Comparison of ENCODE assay signal across 17 cellular contexts in the genomic region with DNA sequence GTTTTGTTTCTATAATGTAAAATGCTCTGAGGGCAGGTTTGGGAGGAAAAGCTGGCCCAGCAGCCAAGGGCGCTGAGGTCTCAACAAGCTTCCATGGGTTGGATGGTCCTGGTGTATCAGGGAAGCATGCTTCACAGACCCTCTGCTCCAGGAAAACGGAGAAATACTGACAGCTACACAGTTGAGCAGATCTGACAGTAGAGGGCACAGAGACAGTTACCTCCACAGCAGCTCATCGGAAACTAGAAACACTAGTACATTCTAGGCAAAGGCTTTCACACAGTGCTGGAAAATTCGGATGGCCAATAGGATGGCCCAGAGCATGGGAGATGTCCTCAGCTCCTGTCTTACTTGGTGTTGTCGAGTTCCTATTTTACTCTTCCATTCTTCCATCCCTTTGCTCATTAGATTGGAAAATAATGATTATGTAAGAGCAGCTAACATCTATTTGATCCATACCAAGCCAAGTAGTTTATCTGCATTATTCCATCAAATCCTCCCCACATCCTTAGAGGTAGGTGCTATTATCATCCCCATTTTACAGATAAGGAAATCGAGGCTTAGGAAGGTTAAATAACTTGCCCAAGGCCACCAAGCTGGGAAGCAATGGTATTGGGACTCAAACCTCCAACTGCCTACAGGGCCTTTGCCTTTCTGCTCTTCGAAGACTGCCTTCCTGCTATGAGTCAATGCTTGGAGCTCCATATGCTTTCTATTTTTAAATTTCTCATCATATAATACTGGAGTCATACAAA. TPM values are rescaled to one million over a fixed set of nuclear protein-coding genes. Genes with fewer than 3 reads are reported as not detected.
A peak's percentile ranks its signal among the peaks of the same experiment; 100 is the strongest.
DNase-seq lines count a peak whose midpoint lies in the region; ATAC-seq, FAIRE-seq and TF ChIP-seq lines count a peak whose summit lies in the region.
"Had no signal": no experiment of that assay in that cellular context is flagged by ENCODE, and none has a peak within 500 bp of the region (broad histone marks: within the 10 kb centered on the region; RNA-seq: fewer than 3 reads in every experiment).

No MANE protein-coding gene starts in this region.

- no peak for DNase-seq in A549 (ENCODE audit: low read depth in 1 of 2, low spot score in 1 of 2)
- no peak for DNase-seq in K562 (ENCODE audit: extremely low read depth in 1 of 4, low spot score in 3 of 4)
- DNase-seq in kidney = no peak
- no peak for DNase-seq in T-helper 9 cell
- DNase-seq in activated CD4-positive, alpha-beta T cell treated with anti-CD3 and anti-CD28 coated beads, Interleukin-2, amount 50 U/mL, for 1 hour = no peak
- DNase-seq in stimulated activated CD4-positive, alpha-beta T cell treated with anti-CD3 and anti-CD28 coated beads, Interleukin-4, amount 100 ng/mL, for 1 hour = no peak
- DNase-seq in GM03348 (ENCODE audit: low spot score) = no peak
- DNase-seq: CD4-positive, alpha-beta T cell; DMS79; KBM-7; MM.1S; NCI-H1930; NCI-H524 treated with DMSO at 0.1 percent for 48 hours had no signal

- no peaks in the 10 kb centered on the region for H3K9me1 ChIP-seq in K562 (ENCODE audit: control insufficient read depth, insufficient read depth, low read length)

- no peak overlapping the region for H2AFZ ChIP-seq in K562 (ENCODE audit: low read depth, low read length)
- H2AFZ ChIP-seq: GM23338 had no signal

- H3K9me3 ChIP-seq in A549 = no peaks in the 10 kb centered on the region
- H3K9me3 ChIP-seq in KOPT-K1 (ENCODE audit: insufficient read depth, low read length, poor library complexity, severe bottlenecking) = no peaks in the 10 kb centered on the region
- no peaks in the 10 kb centered on the region for H3K9me3 ChIP-seq in K562 (replicated peaks; ENCODE audit: control insufficient read depth, insufficient read depth, low read depth, low read length)
- H3K9me3 ChIP-seq in kidney (ENCODE audit: control insufficient read depth in 1 of 2, low read length in 2 of 2) = no peaks in the 10 kb centered on the region

- no peak overlapping the region for H3K4me2 ChIP-seq in A549
- H3K4me2 ChIP-seq in K562 (ENCODE audit: insufficient read depth, low read length) = no peak overlapping the region
- H3K4me2 ChIP-seq: GM23338 had no signal

- ATAC-seq in A549 (peak; percentile 55 to 71; a peak in 4 of 6 replicates), K562 (no peak)
- ATAC-seq: GM23338 had no signal

- H3K27ac ChIP-seq in A549 (no peak overlapping the region), KOPT-K1 (ENCODE audit: low read depth, low read length, poor library complexity, severe bottlenecking) (peak overlapping the region; percentile 97), K562 (ENCODE audit: extremely low read depth, low read depth, low read length) (no peak overlapping the region; the same call in 2 of the 3 replicates), kidney (ENCODE audit: low read depth in 2 of 2, low read length in 2 of 2) (peak overlapping the region; percentile 52 to 61)
- H3K27ac ChIP-seq: HL-60 had no signal

- CTCF ChIA-PET in A549 (lab: Yijun Ruan, JAX) = interaction anchor here (0.5 to 9.9 kb wide), 17 partner anchors 11 to 629 kb away, joined by 3 to 245 read pairs (median 5); no protein-coding TSS in a partner anchor
- CTCF ChIA-PET in K562 (lab: Yijun Ruan, JAX; ENCODE audit: low intra/inter-chr PET ratio) = interaction anchor here (1.9 kb wide), 1 partner anchor 108 kb away, joined by 5 read pairs; no protein-coding TSS in a partner anchor

- H4K20me1 ChIP-seq in K562 (replicated peaks; ENCODE audit: control insufficient read depth, insufficient read depth, low read length) = no peaks in the 10 kb centered on the region

- intact Hi-C loops in K562 (cut with micrococcal nuclease) = no loop called here
- intact Hi-C loops in kidney (cut with DNase I) = no loop called here

- BruUV-seq in K562 (replicated peaks; lab: Mats Ljungman, UMichigan) = no TSS peak

- TF ChIP-seq EP300 in A549 (IDR thresholded peaks at IDR 0.05) (no peak), K562 (IDR thresholded peaks at IDR 0.05; ENCODE audit: low read length) (no peak)

- H3K4me1 ChIP-seq in A549 = 0 out of 3 replicates have a peak, but pooled peaks cover under 1% of the 10 kb centered on the region
- peaks cover 10 to 20% of the 10 kb centered on the region in 2 experiments; a peak in 4 of 5 replicates for H3K4me1 ChIP-seq in K562 (replicated peaks in 1 of 2; ENCODE audit: control insufficient read depth in 2 of 2, insufficient read depth in 2 of 2, low read length in 2 of 2)
- H3K4me1 ChIP-seq in kidney (ENCODE audit: control insufficient read depth in 1 of 2, insufficient read depth in 1 of 2, low read depth in 1 of 2, low read length in 2 of 2) = peaks cover 24 to 34% of the 10 kb centered on the region in 2 donors

- no peak for TF ChIP-seq POLR2A in A549 (IDR thresholded peaks at IDR 0.05; ENCODE audit: low read length)
- no peak for TF ChIP-seq POLR2A in K562 (conservative IDR thresholded peaks at IDR 0.05)

- FAIRE-seq in A549 (lab: Jason Lieb, UNC) (no peak), K562 (lab: Jason Lieb, UNC) (no peak), kidney (lab: Jason Lieb, UNC) (no peak)

- no peaks in the 10 kb centered on the region for H3K27me3 ChIP-seq in K562 (ENCODE audit: control insufficient read depth in 2 of 2, insufficient read depth in 2 of 2, low read length in 2 of 2)

- 25% methylated on average over 7 of the region's 7 CpGs for WGBS in A549 (ENCODE audit: missing lambda C conversion rate)
- 74% methylated on average over 7 of the region's 7 CpGs for WGBS in K562 (ENCODE audit: insufficient coverage, low coverage, missing lambda C conversion rate)

- peaks cover 70% of the 10 kb centered on the region for H3K79me2 ChIP-seq in K562 (ENCODE audit: control insufficient read depth, insufficient read depth, low read length)

- no peak for TF ChIP-seq RAD21 in A549 (conservative IDR thresholded peaks at IDR 0.05 in 1 of 2, IDR thresholded peaks at IDR 0.05 in 1 of 2)
- peak in 1 of 2 experiments; percentile 22; a peak in 1 of 4 replicates for TF ChIP-seq RAD21 in K562 (CRISPR knock-in tag; conservative IDR thresholded peaks at IDR 0.05 in 1 of 2, IDR thresholded peaks at IDR 0.05 in 1 of 2)

- no peak; the same call in 2 of the 3 replicates for TF ChIP-seq CTCF in A549 (IDR thresholded peaks at IDR 0.05)
- TF ChIP-seq CTCF in K562 (IDR thresholded peaks at IDR 0.05 in 2 of 3, conservative IDR thresholded peaks at IDR 0.05 in 1 of 3; ENCODE audit: insufficient read depth in 2 of 3, low read depth in 1 of 3, low read length in 3 of 3) = no peak
- no peak for TF ChIP-seq CTCF in kidney (IDR thresholded peaks at IDR 0.05; ENCODE audit: borderline replicate concordance, extremely low read depth, insufficient read depth)

- H3K36me3 ChIP-seq in KOPT-K1 (ENCODE audit: insufficient read depth, low read length) (peaks cover 91% of the 10 kb centered on the region), K562 (ENCODE audit: control insufficient read depth, insufficient read depth, low read length) (peaks cover 98% of the 10 kb centered on the region), kidney (ENCODE audit: control insufficient read depth in 1 of 2, insufficient read depth in 2 of 2, low read length in 2 of 2) (no peaks in the 10 kb centered on the region)

- H3K9ac ChIP-seq in K562 (ENCODE audit: insufficient read depth in 1 of 2, low read depth in 2 of 2, low read length in 2 of 2) (peak overlapping the region in 1 of 2 experiments; percentile 70; a peak in 1 of 4 replicates), kidney (ENCODE audit: low read length in 2 of 2) (peak overlapping the region in 1 of 2 donors; percentile 37)

- POLR2A ChIA-PET in A549 (lab: Yijun Ruan, JAX) (no interaction called here), K562 (lab: Yijun Ruan, JAX) (interaction anchor here (0.6 to 2.1 kb wide), 10 partner anchors 12 to 128 kb away, joined by 3 to 10 read pairs (median 4); partner anchors contain the start of gene LMO2)

- in situ Hi-C loops in K562 (cut with MboI) = no loop called here

- no peak overlapping the region for H3K4me3 ChIP-seq in A549
- H3K4me3 ChIP-seq in K562 = no peak overlapping the region
- H3K4me3 ChIP-seq in kidney (ENCODE audit: low read length in 2 of 2) = peak overlapping the region in 1 of 2 donors; percentile 23
- H3K4me3 ChIP-seq: GM23338 had no signal

TF ChIP-seq in A549, 52 proteins besides CTCF, POLR2A, EP300 and RAD21:
- TF ChIP-seq SMC3 (IDR thresholded peaks at IDR 0.05) (peak; percentile 6; the same call in 1 of the 3 replicates), HEYL (CRISPR knock-in tag; IDR thresholded peaks at IDR 0.05) (no peak), RARB (CRISPR knock-in tag; IDR thresholded peaks at IDR 0.05) (no peak)

TF ChIP-seq in K562, 482 proteins besides CTCF, POLR2A, EP300 and RAD21 (continues in another document):
- no peak for TF ChIP-seq NFYB (IDR thresholded peaks at IDR 0.05; ENCODE audit: extremely low read depth, insufficient read length)

RNA-seq across cellular contexts. Expression of gene LMO2, which starts 28.3 kb away (rescaled TPM):
- polyA plus RNA-seq in A549 (2011; rRNA removed) (0.12 TPM in 2 replicates), A549 (2017; fragmentation: RNase III; extraction: RNeasy Plus Mini Kit Qiagen cat#74134 plus additional on column Dnase treatment) (0.15 to 0.21 TPM (median 0.16 TPM) in 3 replicates), K562 (2011; rRNA removed) (79.9 and 126 TPM in 2 replicates), K562 (2014; fragmentation: Illumina TruSeq; extraction: Trizol) (90.9 and 91.5 TPM in 2 replicates), K562 (2014; fragmentation: Nextera tagmentation; extraction: Ambion mirVana) (10 to 100 TPM in 1 of 2 experiments, 1 to 10 TPM in 1; 6.9 to 19.6 TPM), K562 (2014; rRNA removed) (98.0 and 118 TPM in 2 replicates), kidney (ENCODE audit: insufficient read depth, low read depth, low replicate concordance) (57.1 TPM)
- polyA plus RNA-seq in A549 (2012; cell fraction: cytosol; rRNA removed) = 0.07 and 0.09 TPM in 2 replicates
- 0.05 TPM in 1 of 2 replicates, not detected in the other for polyA plus RNA-seq in A549 (2012; cell fraction: nucleus; rRNA removed)
- 0.17 TPM in 1 of 2 replicates, not detected in the other for polyA minus RNA-seq in A549 (2011; rRNA and poly(A)+ RNA removed)
- 49.1 and 50.2 TPM in 2 replicates for total RNA-seq in K562 (2011; cell fraction: chromatin; rRNA removed; ENCODE audit: low replicate concordance)
- total RNA-seq in K562 (2011; cell fraction: nucleolus; rRNA removed) = 42.2 and 44.7 TPM in 2 replicates
- 44.7 and 67.3 TPM in 2 replicates for total RNA-seq in K562 (2011; cell fraction: nucleoplasm; rRNA removed)
- total RNA-seq in K562 (2014; rRNA removed) (93.1 and 104 TPM in 2 replicates), K562 (2014; rRNA removed; fragmentation: Illumina TruSeq; extraction: Trizol) (85.1 and 96.3 TPM in 2 replicates), K562 (2015; rRNA removed; fragmentation: Illumina TruSeq; extraction: Trizol) (39.2 and 41.5 TPM in 2 replicates), K562 (2021) (87.3 and 96.2 TPM in 2 replicates), kidney (60.6 TPM)
- 57.1 and 58.2 TPM in 2 replicates for polyA plus RNA-seq in K562 (2011; cell fraction: cytosol; rRNA removed)
- 75.1 and 102 TPM in 2 replicates for polyA plus RNA-seq in K562 (2011; cell fraction: nucleus; rRNA removed)
- polyA plus RNA-seq in K562 (2012) = 22.8 and 56.1 TPM in 2 replicates
- polyA minus RNA-seq in K562 (2011; rRNA and poly(A)+ RNA removed) = 48.8 and 65.2 TPM in 2 replicates
- polyA minus RNA-seq in K562 (2011; cell fraction: cytosol; rRNA and poly(A)+ RNA removed) = 20.9 and 37.0 TPM in 2 replicates
- polyA minus RNA-seq in K562 (2011; cell fraction: nucleus; rRNA and poly(A)+ RNA removed) = 39.8 and 45.0 TPM in 2 replicates
- total RNA-seq: G401 had no signal

Comparison
In these comparisons a context has a peak if more than half of its experiments do, and no peak if none do; other contexts are left out.
1. H3K27ac ChIP-seq: peak in KOPT-K1 (single experiment) and kidney (2 of 2); none in A549 (0 of 2) and K562 (single experiment).
2. RNA of gene LMO2, which starts 28.3 kb away (polyA plus RNA-seq): 6.9 to 126 TPM in K562 and 57.1 TPM in kidney (single experiment); 0.05 to 0.21 TPM in A549; every median in the first group is over 4 times any median in the second.
3. Of the 35 proteins assayed by ChIP-seq in both K562 and A549: peak only in K562: ESRRA; only in A549: SMC3; in both: none; in neither: 31; mixed calls (peak in some experiments, not most) for 2.